8 cellular contexts compared by ENCODE assay signal in genomic region chr7:31488562-31489203, GRCh38. TPM values are rescaled to one million over a fixed set of nuclear protein-coding genes. Genes with fewer than 3 reads are reported as not detected.
DNase-seq lines count a peak whose midpoint lies in the region; ATAC-seq and TF ChIP-seq lines count a peak whose summit lies in the region.

No MANE protein-coding gene starts in this region.

- TF ChIP-seq CTCF in ascending aorta (IDR thresholded peaks at IDR 0.05) (peak; percentile 9 to 20 (median 12)), stomach (IDR thresholded peaks at IDR 0.05) (peak in 5 of 7 experiments; percentile 16 to 61 (median 33))

- no peak for TF ChIP-seq POLR2A in stomach (IDR thresholded peaks at IDR 0.05)

- H3K27ac ChIP-seq in ascending aorta (no peak overlapping the region), stomach (no peak overlapping the region)

- H3K27me3 ChIP-seq in ascending aorta (no peaks in the 10 kb centered on the region), stomach (no peaks in the 10 kb centered on the region)

- peak; percentile 93 for DNase-seq in Daoy (ENCODE audit: low read depth)
- DNase-seq in NCI-H526 (lab: John Stamatoyannopoulos, UW), result peak; percentile 62 to 90
- no peak for DNase-seq in ascending aorta (ENCODE audit: low spot score in 2 of 2)
- DNase-seq in kidney glomerular epithelial cell (lab: John Stamatoyannopoulos, UW), result peak; percentile 85
- DNase-seq in stomach, result peak; percentile 55
- DNase-seq in DMS79 (lab: John Stamatoyannopoulos, UW), result no peak

- TF ChIP-seq EP300 in stomach (IDR thresholded peaks at IDR 0.05), result no peak

- H3K4me1 ChIP-seq in ascending aorta (no peaks in the 10 kb centered on the region), stomach (peaks cover 0 to 4% (median 0%) of the 10 kb centered on the region in 4 donors)

- no peaks in the 10 kb centered on the region for H3K9me3 ChIP-seq in ascending aorta
- H3K9me3 ChIP-seq in stomach, result no peaks in the 10 kb centered on the region

- no peak overlapping the region for H3K4me3 ChIP-seq in ascending aorta
- no peak overlapping the region for H3K4me3 ChIP-seq in stomach

- H3K36me3 ChIP-seq in ascending aorta (no peaks in the 10 kb centered on the region), stomach (no peaks in the 10 kb centered on the region)

- 46 to 53% (median 48%) methylated on average over 15 of the region's 15 CpGs for WGBS in stomach, 5 donors

- ATAC-seq in GM19035 (IDR thresholded peaks at IDR 0.05; ENCODE audit: unreplicated experiment) (peak; percentile 98), HG03095 (IDR thresholded peaks at IDR 0.05; ENCODE audit: unreplicated experiment) (peak; percentile 97)

- intact Hi-C loops in ascending aorta (cut with DNase I), result no loop called here
- intact Hi-C loops in stomach (cut with DNase I; ENCODE audit: low total_unique reads), result no loop called here

RNA-seq across cellular contexts. Expression of gene ITPRID1, which starts 25.2 kb away (rescaled TPM):
- total RNA-seq in Daoy (2014; rRNA removed; shearing (Covaris generic)), result not detected in 2 replicates
- total RNA-seq in ascending aorta (not detected), stomach (under 1 TPM in 4 of 5 donors, not detected in 1; 0.18 to 0.58 (median 0.37) TPM)
- under 1 TPM in 2 of 3 donors, not detected in 1; 0.30 to 0.37 TPM for polyA plus RNA-seq in stomach

Comparison
In these comparisons a context has a peak if more than half of its experiments do, and no peak if none do; other contexts are left out.
1. DNase-seq: peak in Daoy (single experiment), NCI-H526 (2 of 2), kidney glomerular epithelial cell (single experiment) and stomach (single experiment); none in ascending aorta (0 of 2) and DMS79 (single experiment).